Comparison of ENCODE assay signal across 8 cellular contexts in genomic region chr7:45768516-45769394, GRCh38.
DNase-seq lines count a peak whose midpoint lies in the region; ATAC-seq, FAIRE-seq and TF ChIP-seq lines count a peak whose summit lies in the region.
"Not testable (repeated sequence)": the region's sequence is repeated elsewhere in the genome, so short reads cannot be mapped to it uniquely, and the experiment has no call there.

No MANE protein-coding gene starts in this region.

- FAIRE-seq in H54 (lab: Jason Lieb, UNC), result peak; percentile 64

- H3K27ac ChIP-seq in RWPE1, result peak overlapping the region; percentile 88

- peak; percentile 69 for TF ChIP-seq POLR2A in H54 (IDR thresholded peaks at IDR 0.05; ENCODE audit: low read depth, low read length)

- POLR2A ChIA-PET in RWPE1 (lab: Yijun Ruan, JAX; ENCODE audit: low non-redundant PET), result not testable (repeated sequence)

- H3K4me3 ChIP-seq in fibroblast of the aortic adventitia (ENCODE audit: low read depth, low read length), result peak overlapping the region; percentile 80

- not testable (repeated sequence) for H3K36me3 Mint-ChIP-seq in nephron (ENCODE audit: low read depth)

- not testable (repeated sequence) for H3K9me3 Mint-ChIP-seq in nephron

- H3K27me3 Mint-ChIP-seq in nephron (ENCODE audit: low read depth), result not testable (repeated sequence)

- H3K4me3 Mint-ChIP-seq in nephron, result peak overlapping the region; percentile 91 to 97 (median 94)

- CTCF ChIA-PET in RWPE1 (lab: Yijun Ruan, JAX), result interaction anchor here (0.6 kb wide), 1 partner anchor 12 kb away, joined by 3 read pairs; no protein-coding TSS in a partner anchor

- DNase-seq in ELF-1 (ENCODE audit: low read depth, low spot score) (peak; percentile 99), H54 (ENCODE audit: insufficient read length, low spot score) (peak; percentile 94), LoVo (ENCODE audit: low spot score) (peak; percentile 98), RWPE1 (ENCODE audit: low spot score) (peak; percentile 92), fibroblast of the aortic adventitia (ENCODE audit: low read depth) (peak; percentile 97)
- DNase-seq in activated effector memory CD4-positive, alpha-beta T cell treated with Interleukin-2 at 50 U/mL for 16 hours, result peak; percentile 93
- DNase-seq in stimulated activated naive CD8-positive, alpha-beta T cell treated with anti-CD3 and anti-CD28 coated beads, Interleukin-15, Interleukin-2, amounts not matched to agents 100 U/mL and 50 U/mL, for 24 hours, result peak; percentile 98

- not testable (repeated sequence) for TF ChIP-seq CTCF in RWPE1 (conservative IDR thresholded peaks at IDR 0.05; ENCODE audit: low read depth); fibroblast of the aortic adventitia (IDR thresholded peaks at IDR 0.05; ENCODE audit: insufficient read depth, low read length)
- TF ChIP-seq CTCF in nephron (IDR thresholded peaks at IDR 0.05; ENCODE audit: unreplicated experiment in 3 of 3), result peak in 1 of 3 experiments; percentile 31

- H3K4me1 Mint-ChIP-seq in nephron, result not testable (repeated sequence)

- peak; percentile 100 for ATAC-seq in stimulated activated naive CD8-positive, alpha-beta T cell treated with anti-CD3 and anti-CD28 coated beads, Interleukin-15, Interleukin-2, amounts not matched to agents 100 U/mL and 50 U/mL, for 24 hours

- peak overlapping the region; percentile 99 to 100 (median 99) for H3K27ac Mint-ChIP-seq in nephron

Comparison
In these comparisons a context has a peak if more than half of its experiments do, and no peak if none do; other contexts are left out.
1. Peak in every context shown above with its lines: DNase-seq, ATAC-seq, H3K4me3 ChIP-seq and H3K27ac ChIP-seq.